Comparison of ENCODE assay signal across 18 cellular contexts in the genomic region with DNA sequence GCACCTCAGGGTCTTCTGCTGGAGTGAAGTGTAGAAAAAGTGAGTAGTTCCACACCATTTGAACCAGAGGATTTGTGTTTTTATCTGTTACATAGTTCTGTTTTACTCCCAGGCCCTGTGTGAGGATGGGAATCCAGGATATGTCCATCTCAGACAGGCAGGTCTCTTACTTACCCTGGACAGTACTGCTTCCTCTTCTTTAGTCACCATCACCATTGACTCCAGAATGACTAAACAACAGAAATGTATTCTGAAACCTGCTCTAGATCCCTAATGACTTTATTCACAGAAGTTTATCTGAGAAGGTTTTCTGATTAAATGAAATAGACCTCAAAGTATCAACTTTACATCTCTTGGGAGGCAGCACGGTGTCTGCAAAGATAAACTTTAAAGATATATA. TPM values are rescaled to one million over a fixed set of nuclear protein-coding genes. Genes with fewer than 3 reads are reported as not detected.
A peak's percentile ranks its signal among the peaks of the same experiment; 100 is the strongest.
DNase-seq lines count a peak whose midpoint lies in the region; ATAC-seq and TF ChIP-seq lines count a peak whose summit lies in the region.
"Had no signal": no experiment of that assay in that cellular context is flagged by ENCODE, and none has a peak within 500 bp of the region (broad histone marks: within the 10 kb centered on the region; RNA-seq: fewer than 3 reads in every experiment).

No MANE protein-coding gene starts in this region.

- no peaks in the 10 kb centered on the region for H3K27me3 Mint-ChIP-seq in stimulated activated naive CD8-positive, alpha-beta T cell treated with anti-CD3 and anti-CD28 coated beads, Interleukin-15, amount 100 ng/mL, for 72 hours
- no peaks in the 10 kb centered on the region for H3K27me3 Mint-ChIP-seq in activated T-helper 17 cell treated with anti-CD3 and anti-CD28 coated beads, Interleukin-2, amount 50 U/mL, for 72 hours
- no peaks in the 10 kb centered on the region for H3K27me3 Mint-ChIP-seq in GM23338 (ENCODE audit: insufficient read depth, low read depth, poor library complexity)

- H3K27ac Mint-ChIP-seq in stimulated activated naive CD8-positive, alpha-beta T cell treated with anti-CD3 and anti-CD28 coated beads, Interleukin-15, amount 100 ng/mL, for 72 hours = no peak overlapping the region
- H3K27ac Mint-ChIP-seq in activated T-helper 17 cell treated with anti-CD3 and anti-CD28 coated beads, Interleukin-2, amount 50 U/mL, for 72 hours = no peak overlapping the region
- no peak overlapping the region for H3K27ac Mint-ChIP-seq in GM23338
- H3K27ac Mint-ChIP-seq: B cell, HFFc6 had no signal

- H3K9me3 ChIP-seq in A673 (ENCODE audit: low read depth, low read length, poor library complexity, severe bottlenecking) = no peaks in the 10 kb centered on the region

- H3F3A ChIP-seq in GM23338 (replicated peaks; ENCODE audit: low read depth) = no peaks in the 10 kb centered on the region

- H3K4me2 ChIP-seq in GM23338 = no peak overlapping the region
- H3K4me2 ChIP-seq: BLaER1 treated with 17β-estradiol and CSF1 and Interleukin-3, amounts not matched to agents 10 nM and 100 nM had no signal

- H3K9me3 Mint-ChIP-seq in stimulated activated naive CD8-positive, alpha-beta T cell treated with anti-CD3 and anti-CD28 coated beads, Interleukin-15, amount 100 ng/mL, for 72 hours = peaks cover 22 to 31% of the 10 kb centered on the region in 2 donors
- peaks cover 3% of the 10 kb centered on the region for H3K9me3 Mint-ChIP-seq in activated T-helper 17 cell treated with anti-CD3 and anti-CD28 coated beads, Interleukin-2, amount 50 U/mL, for 72 hours
- no peaks in the 10 kb centered on the region for H3K9me3 Mint-ChIP-seq in GM23338
- H3K9me3 Mint-ChIP-seq: HFFc6 had no signal

- H3K79me2 ChIP-seq in GM23338 (replicated peaks; ENCODE audit: insufficient read depth) = no peaks in the 10 kb centered on the region

- H3K4me3 ChIP-seq in GM23338 = no peak overlapping the region
- no peak overlapping the region for H3K4me3 ChIP-seq in A673 (ENCODE audit: low read depth, low read length, poor library complexity, severe bottlenecking)
- H3K4me3 ChIP-seq: BLaER1 treated with 17β-estradiol and CSF1 and Interleukin-3, amounts not matched to agents 10 nM and 100 nM had no signal

- no peak overlapping the region for H3K27ac ChIP-seq in GM23338 (ENCODE audit: low read depth)
- no peak overlapping the region for H3K27ac ChIP-seq in A673 (ENCODE audit: low read depth, low read length, poor library complexity, severe bottlenecking)
- H3K27ac ChIP-seq: BLaER1 treated with 17β-estradiol and CSF1 and Interleukin-3, amounts not matched to agents 10 nM and 100 nM; HL-60 had no signal

- H3K36me3 ChIP-seq in GM23338 (ENCODE audit: insufficient read depth) (no peaks in the 10 kb centered on the region), A673 (ENCODE audit: insufficient read depth, low read length, poor library complexity, severe bottlenecking) (no peaks in the 10 kb centered on the region)

- H3K4me1 ChIP-seq in GM23338 (ENCODE audit: insufficient read depth) (peaks cover 6% of the 10 kb centered on the region; the same call in 1 of the 2 replicates), A673 (ENCODE audit: insufficient read depth, low read length, poor library complexity, severe bottlenecking) (peaks cover 5% of the 10 kb centered on the region)
- H3K4me1 ChIP-seq: BLaER1 treated with 17β-estradiol and CSF1 and Interleukin-3, amounts not matched to agents 10 nM and 100 nM; Caco-2 had no signal

- intact Hi-C loops in A673 (cut with micrococcal nuclease; ENCODE audit: unreplicated experiment) = no loop called here

- POLR2A ChIA-PET in A673 (lab: Charles Lee; ENCODE audit: low non-redundant PET) = no interaction called here

- no peaks in the 10 kb centered on the region for H3K27me3 ChIP-seq in GM23338 (ENCODE audit: insufficient read depth)
- H3K27me3 ChIP-seq in A673 (replicated peaks; ENCODE audit: insufficient read depth, low read depth, low read length, poor library complexity) = no peaks in the 10 kb centered on the region
- H3K27me3 ChIP-seq: BLaER1 treated with 17β-estradiol and CSF1 and Interleukin-3, amounts not matched to agents 10 nM and 100 nM had no signal

- ATAC-seq in activated CD4-positive, CD25-positive, alpha-beta regulatory T cell treated with anti-CD3 and anti-CD28 coated beads, Interleukin-2, amount 50 U/mL, for 24 hours = peak; percentile 38 to 41
- ATAC-seq in stimulated activated naive CD8-positive, alpha-beta T cell treated with anti-CD3 and anti-CD28 coated beads, Interleukin-15, Interleukin-2, amounts not matched to agents 100 U/mL and 50 U/mL, for 24 hours = peak; percentile 46
- ATAC-seq in stimulated activated naive CD8-positive, alpha-beta T cell treated with anti-CD3 and anti-CD28 coated beads, Interleukin-15, amount 100 ng/mL, for 72 hours = no peak
- peak; percentile 68 for ATAC-seq in activated T-helper 17 cell treated with anti-CD3 and anti-CD28 coated beads, Interleukin-2, amount 50 U/mL, for 72 hours (replicated peaks)
- ATAC-seq in GM18511 (IDR thresholded peaks at IDR 0.05; ENCODE audit: unreplicated experiment) = no peak
- no peak for ATAC-seq in GM23338
- ATAC-seq: HCT116 had no signal

- TF ChIP-seq CTCF in GM23338 (conservative IDR thresholded peaks at IDR 0.05; ENCODE audit: low read depth in 2 of 2) = no peak
- TF ChIP-seq CTCF in A673 (conservative IDR thresholded peaks at IDR 0.05; ENCODE audit: low read depth, low read length) = no peak

- no peak for DNase-seq in activated CD4-positive, CD25-positive, alpha-beta regulatory T cell treated with anti-CD3 and anti-CD28 coated beads, Interleukin-2, amount 50 U/mL, for 72 hours
- no peak for DNase-seq in stimulated activated naive CD8-positive, alpha-beta T cell treated with anti-CD3 and anti-CD28 coated beads, Interleukin-15, Interleukin-2, amounts not matched to agents 100 U/mL and 50 U/mL, for 24 hours
- no peak for DNase-seq in stimulated activated naive CD8-positive, alpha-beta T cell treated with anti-CD3 and anti-CD28 coated beads, Interleukin-15, amount 100 ng/mL, for 72 hours
- DNase-seq in GM23338 (ENCODE audit: low spot score) (no peak), A673 (ENCODE audit: low spot score) (no peak)
- DNase-seq: 8988T; Caco-2; CD8-positive, alpha-beta memory T cell; GOT3; H7; HFFc6 had no signal

- H2AFZ ChIP-seq in GM23338 = no peak overlapping the region

- CTCF ChIA-PET in A673 (lab: Charles Lee) = no interaction called here

- H3K4me1 Mint-ChIP-seq in stimulated activated naive CD8-positive, alpha-beta T cell treated with anti-CD3 and anti-CD28 coated beads, Interleukin-15, amount 100 ng/mL, for 72 hours = peaks cover 34% of the 10 kb centered on the region
- H3K4me1 Mint-ChIP-seq in activated T-helper 17 cell treated with anti-CD3 and anti-CD28 coated beads, Interleukin-2, amount 50 U/mL, for 72 hours = no peaks in the 10 kb centered on the region
- H3K4me1 Mint-ChIP-seq in GM23338 = peaks cover 3% of the 10 kb centered on the region; the same call in 1 of the 3 replicates
- H3K4me1 Mint-ChIP-seq: B cell had no signal

- H3K9me2 ChIP-seq in GM23338 (ENCODE audit: insufficient read depth) = no peaks in the 10 kb centered on the region

- no peaks in the 10 kb centered on the region; the same call in 1 of the 2 replicates for H4K20me1 ChIP-seq in GM23338 (replicated peaks; ENCODE audit: insufficient read depth)

- H3K4me3 Mint-ChIP-seq in stimulated activated naive CD8-positive, alpha-beta T cell treated with anti-CD3 and anti-CD28 coated beads, Interleukin-15, amount 100 ng/mL, for 72 hours = no peak overlapping the region
- no peak overlapping the region for H3K4me3 Mint-ChIP-seq in activated T-helper 17 cell treated with anti-CD3 and anti-CD28 coated beads, Interleukin-2, amount 50 U/mL, for 72 hours
- no peak overlapping the region for H3K4me3 Mint-ChIP-seq in GM23338
- H3K4me3 Mint-ChIP-seq: B cell; CD8-positive, alpha-beta memory T cell; HFFc6 had no signal

- BruUV-seq in A673 (replicated peaks; lab: Mats Ljungman, UMichigan) = no TSS peak

- H3K36me3 Mint-ChIP-seq in activated T-helper 17 cell treated with anti-CD3 and anti-CD28 coated beads, Interleukin-2, amount 50 U/mL, for 72 hours (ENCODE audit: low read depth) = peaks cover 35% of the 10 kb centered on the region
- peaks cover 2% of the 10 kb centered on the region; the same call in 2 of the 3 replicates for H3K36me3 Mint-ChIP-seq in GM23338 (ENCODE audit: low read depth)

TF ChIP-seq in GM23338, 12 proteins besides CTCF, POLR2A, EP300 and RAD21 (continues in another document):
- TF ChIP-seq STAT1 (IDR thresholded peaks at IDR 0.05; ENCODE audit: unreplicated experiment) (no peak), EZH2 (IDR thresholded peaks at IDR 0.05; ENCODE audit: low read depth, unreplicated experiment) (no peak)

RNA-seq across cellular contexts. Expression of gene CYP2R1, which starts 33.6 kb away (rescaled TPM):
- total RNA-seq in activated T-helper 17 cell treated with anti-CD3 and anti-CD28 coated beads, Interleukin-2, amount 50 U/mL, for 72 hours = 10 to 100 TPM; 10.5 to 13.7 TPM
- total RNA-seq in GM23338 (2014; rRNA removed; shearing (Covaris generic)) = 15.7 and 16.4 TPM in 2 replicates
- polyA plus RNA-seq in GM23338 (2016; fragmentation: Nextera tagmentation; extraction: Ambion mirVana) = 11.1 and 11.8 TPM in 2 replicates
- 16.2 and 17.6 TPM in 2 replicates for total RNA-seq in A673 (2021)

Comparison
In these comparisons a context has a peak if more than half of its experiments do, and no peak if none do; other contexts are left out.
1. ATAC-seq: peak in activated CD4-positive, CD25-positive, alpha-beta regulatory T cell treated with anti-CD3 and anti-CD28 coated beads, Interleukin-2, amount 50 U/mL, for 24 hours (2 of 2), stimulated activated naive CD8-positive, alpha-beta T cell treated with anti-CD3 and anti-CD28 coated beads, Interleukin-15, Interleukin-2, amounts not matched to agents 100 U/mL and 50 U/mL, for 24 hours (single experiment) and activated T-helper 17 cell treated with anti-CD3 and anti-CD28 coated beads, Interleukin-2, amount 50 U/mL, for 72 hours (single experiment); none in stimulated activated naive CD8-positive, alpha-beta T cell treated with anti-CD3 and anti-CD28 coated beads, Interleukin-15, amount 100 ng/mL, for 72 hours (single experiment), GM18511 (single experiment) and GM23338 (single experiment).